In the genomic region with DNA sequence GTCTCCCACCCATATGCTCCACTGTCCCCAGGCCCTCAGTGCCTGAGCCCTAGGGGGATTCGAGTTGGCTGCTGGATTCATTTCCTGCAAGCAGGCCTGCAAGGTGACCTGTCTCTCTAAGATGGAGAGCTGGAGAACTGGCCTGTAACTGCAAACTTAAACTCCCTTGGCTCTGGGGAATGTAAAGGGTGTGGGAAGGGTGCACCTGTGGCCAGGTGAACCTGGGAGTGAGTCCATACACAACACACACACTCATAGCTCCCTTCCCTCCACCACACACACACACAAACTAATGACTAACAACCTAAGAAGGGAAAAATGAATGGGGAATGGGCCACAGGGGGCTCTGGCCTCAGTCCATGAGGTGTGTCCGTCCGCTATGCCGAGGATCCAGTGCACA, we compare ENCODE assay signal across 27 cellular contexts. TPM values are rescaled to one million over a fixed set of nuclear protein-coding genes. Genes with fewer than 3 reads are reported as not detected.
DNase-seq lines count a peak whose midpoint lies in the region; ATAC-seq, FAIRE-seq and TF ChIP-seq lines count a peak whose summit lies in the region.
"Had no signal": no experiment of that assay in that cellular context is flagged by ENCODE, and none has a peak within 500 bp of the region (broad histone marks: within the 10 kb centered on the region; RNA-seq: fewer than 3 reads in every experiment).

No MANE protein-coding gene starts in this region.

- no peaks in the 10 kb centered on the region for H3K4me1 ChIP-seq in PC-9 (replicated peaks; ENCODE audit: insufficient read depth)
- peaks cover 5 to 14% of the 10 kb centered on the region in 2 experiments; a peak in 3 of 5 replicates for H3K4me1 ChIP-seq in K562 (replicated peaks in 1 of 2; ENCODE audit: control insufficient read depth in 2 of 2, insufficient read depth in 2 of 2, low read length in 2 of 2)
- H3K4me1 ChIP-seq in heart left ventricle, result peaks cover 0 to 11% (median 0%) of the 10 kb centered on the region in 12 donors

- no peaks in the 10 kb centered on the region for H3K27me3 ChIP-seq in PC-9 (ENCODE audit: insufficient read depth, low read depth)
- H3K27me3 ChIP-seq in K562 (ENCODE audit: control insufficient read depth in 2 of 2, insufficient read depth in 2 of 2, low read length in 2 of 2), result no peaks in the 10 kb centered on the region
- no peaks in the 10 kb centered on the region for H3K27me3 ChIP-seq in heart left ventricle
- H3K27me3 ChIP-seq: BLaER1 treated with 17β-estradiol and CSF1 and Interleukin-3, amounts not matched to agents 10 nM and 100 nM had no signal

- H3K9me3 Mint-ChIP-seq in activated CD8-positive, alpha-beta T cell treated with anti-CD3 and anti-CD28 coated beads, Interleukin-2, amount 10 ng/mL, durations not matched to agents 7 days and 5 days (ENCODE audit: insufficient read depth), result no peaks in the 10 kb centered on the region
- H3K9me3 Mint-ChIP-seq in activated CD8-positive, alpha-beta T cell treated with anti-CD3 and anti-CD28 coated beads for 36 hours, result no peaks in the 10 kb centered on the region
- H3K9me3 Mint-ChIP-seq: CD8-positive, alpha-beta T cell; HFFc6 had no signal

- no peak for TF ChIP-seq EP300 in K562 (IDR thresholded peaks at IDR 0.05; ENCODE audit: low read length)

- no peak for TF ChIP-seq RAD21 in K562 (CRISPR knock-in tag; conservative IDR thresholded peaks at IDR 0.05 in 1 of 2, IDR thresholded peaks at IDR 0.05 in 1 of 2)

- no peak for FAIRE-seq in K562 (lab: Jason Lieb, UNC)
- FAIRE-seq: GM19239 had no signal

- H4K20me1 ChIP-seq in PC-9 (ENCODE audit: insufficient read depth) (no peaks in the 10 kb centered on the region), K562 (replicated peaks; ENCODE audit: control insufficient read depth, insufficient read depth, low read length) (no peaks in the 10 kb centered on the region)

- H3K36me3 ChIP-seq in PC-9 (ENCODE audit: low read depth) (no peaks in the 10 kb centered on the region), K562 (ENCODE audit: control insufficient read depth, insufficient read depth, low read length) (no peaks in the 10 kb centered on the region), heart left ventricle (peaks cover 0 to 100% (median 76%) of the 10 kb centered on the region in 9 donors)

- H3K9me3 ChIP-seq in PC-9 (ENCODE audit: insufficient read depth, low read depth), result no peaks in the 10 kb centered on the region
- no peaks in the 10 kb centered on the region for H3K9me3 ChIP-seq in K562 (replicated peaks; ENCODE audit: control insufficient read depth, insufficient read depth, low read depth, low read length)
- no peaks in the 10 kb centered on the region for H3K9me3 ChIP-seq in heart left ventricle
- H3K9me3 ChIP-seq: BLaER1 treated with 17β-estradiol and CSF1 and Interleukin-3, amounts not matched to agents 10 nM and 100 nM had no signal

- no peak for DNase-seq in activated CD8-positive, alpha-beta T cell treated with anti-CD3 and anti-CD28 coated beads, Interleukin-2, amount 10 ng/mL, durations not matched to agents 7 days and 5 days
- no peak for DNase-seq in activated CD8-positive, alpha-beta T cell treated with anti-CD3 and anti-CD28 coated beads for 36 hours
- DNase-seq in PC-9 (no peak), K562 (ENCODE audit: extremely low read depth in 1 of 4, low spot score in 3 of 4) (no peak), posterior vena cava (ENCODE audit: low spot score) (peak; percentile 15), heart left ventricle (no peak), ureter (ENCODE audit: low spot score) (no peak)
- DNase-seq: CD8-positive, alpha-beta T cell; DMS53; GDM1; H7; HFFc6; MV-4-11; NCI-H1105 treated with DMSO at 0.1 percent for 48 hours; NCI-H2081; NCI-H2171; NCI-H345; NCI-H524 treated with DMSO at 0.1 percent for 48 hours; NCI-H82; Right ventricle myocardium superior had no signal

- H3K36me3 Mint-ChIP-seq in activated CD8-positive, alpha-beta T cell treated with anti-CD3 and anti-CD28 coated beads, Interleukin-2, amount 10 ng/mL, durations not matched to agents 7 days and 5 days (ENCODE audit: low read depth), result peaks cover 79% of the 10 kb centered on the region
- peaks cover 48% of the 10 kb centered on the region for H3K36me3 Mint-ChIP-seq in activated CD8-positive, alpha-beta T cell treated with anti-CD3 and anti-CD28 coated beads for 36 hours (ENCODE audit: low read depth)

- no peak overlapping the region for H3K4me3 Mint-ChIP-seq in activated CD8-positive, alpha-beta T cell treated with anti-CD3 and anti-CD28 coated beads, Interleukin-2, amount 10 ng/mL, durations not matched to agents 7 days and 5 days
- H3K4me3 Mint-ChIP-seq in activated CD8-positive, alpha-beta T cell treated with anti-CD3 and anti-CD28 coated beads for 36 hours, result no peak overlapping the region
- H3K4me3 Mint-ChIP-seq: CD8-positive, alpha-beta T cell; HFFc6 had no signal

- H3K4me1 Mint-ChIP-seq in activated CD8-positive, alpha-beta T cell treated with anti-CD3 and anti-CD28 coated beads, Interleukin-2, amount 10 ng/mL, durations not matched to agents 7 days and 5 days (ENCODE audit: low read depth), result peaks cover 16% of the 10 kb centered on the region
- H3K4me1 Mint-ChIP-seq in activated CD8-positive, alpha-beta T cell treated with anti-CD3 and anti-CD28 coated beads for 36 hours (ENCODE audit: low read depth), result peaks cover 18% of the 10 kb centered on the region

- no peak for TF ChIP-seq CTCF in activated CD8-positive, alpha-beta T cell treated with anti-CD3 and anti-CD28 coated beads for 36 hours (IDR thresholded peaks at IDR 0.05)
- TF ChIP-seq CTCF in PC-9 (conservative IDR thresholded peaks at IDR 0.05) (no peak), K562 (IDR thresholded peaks at IDR 0.05 in 2 of 3, conservative IDR thresholded peaks at IDR 0.05 in 1 of 3; ENCODE audit: insufficient read depth in 2 of 3, low read depth in 1 of 3, low read length in 3 of 3) (no peak), heart left ventricle (IDR thresholded peaks at IDR 0.05) (no peak)

- H3K9me1 ChIP-seq in K562 (ENCODE audit: control insufficient read depth, insufficient read depth, low read length), result no peaks in the 10 kb centered on the region

- TF ChIP-seq POLR2A in K562 (conservative IDR thresholded peaks at IDR 0.05) (no peak), heart left ventricle (IDR thresholded peaks at IDR 0.05) (no peak)

- no peak overlapping the region for H3K4me2 ChIP-seq in PC-9
- H3K4me2 ChIP-seq in K562 (ENCODE audit: insufficient read depth, low read length), result no peak overlapping the region
- H3K4me2 ChIP-seq: BLaER1 treated with 17β-estradiol and CSF1 and Interleukin-3, amounts not matched to agents 10 nM and 100 nM had no signal

- H3K4me3 ChIP-seq in PC-9 (no peak overlapping the region), K562 (no peak overlapping the region), heart left ventricle (no peak overlapping the region)
- H3K4me3 ChIP-seq: BLaER1 treated with 17β-estradiol and CSF1 and Interleukin-3, amounts not matched to agents 10 nM and 100 nM had no signal

- 0 out of 4 replicates have a peak overlapping the region, but pooled peaks of 1 of the 2 experiments have one; percentile 1 for H3K9ac ChIP-seq in K562 (ENCODE audit: insufficient read depth in 1 of 2, low read depth in 2 of 2, low read length in 2 of 2)
- H3K9ac ChIP-seq: BLaER1 treated with 17β-estradiol and CSF1 and Interleukin-3, amounts not matched to agents 10 nM and 100 nM had no signal

- WGBS in K562 (ENCODE audit: insufficient coverage, low coverage, missing lambda C conversion rate), result 77% methylated on average over 3 of the region's 4 CpGs
- 90 to 97% (median 94%) methylated on average over 4 of the region's 4 CpGs for WGBS in heart left ventricle, 4 donors

- H2AFZ ChIP-seq in PC-9 (no peak overlapping the region), K562 (ENCODE audit: low read depth, low read length) (no peak overlapping the region)

- H3K27ac ChIP-seq in PC-9, result no peak overlapping the region
- H3K27ac ChIP-seq in K562 (ENCODE audit: extremely low read depth, low read depth, low read length), result no peak overlapping the region
- no peak overlapping the region for H3K27ac ChIP-seq in heart left ventricle
- H3K27ac ChIP-seq: 22Rv1; BLaER1 treated with 17β-estradiol and CSF1 and Interleukin-3, amounts not matched to agents 10 nM and 100 nM; HL-60 had no signal

- H3K79me2 ChIP-seq in PC-9 (ENCODE audit: low read depth) (no peaks in the 10 kb centered on the region), K562 (ENCODE audit: control insufficient read depth, insufficient read depth, low read length) (no peaks in the 10 kb centered on the region)

- H3K9me2 ChIP-seq in PC-9 (ENCODE audit: insufficient read depth), result no peaks in the 10 kb centered on the region

- H3F3A ChIP-seq in PC-9 (ENCODE audit: insufficient read depth, low read depth), result no peaks in the 10 kb centered on the region

- intact Hi-C loops in activated CD8-positive, alpha-beta T cell treated with anti-CD3 and anti-CD28 coated beads for 36 hours (cut with micrococcal nuclease), result no loop called here
- intact Hi-C loops in PC-9 (cut with micrococcal nuclease; ENCODE audit: unreplicated experiment), result no loop called here
- intact Hi-C loops in K562 (cut with micrococcal nuclease), result no loop called here
- intact Hi-C loops in posterior vena cava (cut with DNase I), result no loop called here
- intact Hi-C loops in heart left ventricle (cut with DNase I), result no loop called here

- CTCF ChIA-PET in activated CD8-positive, alpha-beta T cell treated with anti-CD3 and anti-CD28 coated beads, Interleukin-2, amount 10 ng/mL, durations not matched to agents 7 days and 5 days (lab: Charles Lee), result interaction anchor here (1.8 to 2.2 kb wide), 2 partner anchors 25 to 92 kb away, joined by 5 to 10 read pairs; no protein-coding TSS in a partner anchor
- CTCF ChIA-PET in activated CD8-positive, alpha-beta T cell treated with anti-CD3 and anti-CD28 coated beads for 36 hours (lab: Charles Lee), result interaction anchor here (1.7 to 2.0 kb wide), 2 partner anchors 16 to 93 kb away, joined by 4 to 8 read pairs; partner anchors contain the start of gene UBE2L6
- CTCF ChIA-PET in PC-9 (lab: Charles Lee) (no interaction called here), K562 (lab: Yijun Ruan, JAX; ENCODE audit: low intra/inter-chr PET ratio) (no interaction called here)

- in situ Hi-C loops in K562 (cut with MboI), result no loop called here

- POLR2A ChIA-PET in activated CD8-positive, alpha-beta T cell treated with anti-CD3 and anti-CD28 coated beads, Interleukin-2, amount 10 ng/mL, durations not matched to agents 7 days and 5 days (lab: Charles Lee), result no interaction called here
- POLR2A ChIA-PET in activated CD8-positive, alpha-beta T cell treated with anti-CD3 and anti-CD28 coated beads for 36 hours (lab: Charles Lee), result interaction anchor here (1.4 to 1.5 kb wide), 2 partner anchors 13 to 76 kb away, joined by 3 to 4 read pairs; no protein-coding TSS in a partner anchor
- POLR2A ChIA-PET in PC-9 (lab: Charles Lee; ENCODE audit: unreplicated experiment) (no interaction called here), K562 (lab: Yijun Ruan, JAX) (interaction anchor here (0.6 kb wide), 1 partner anchor 472 kb away, joined by 3 read pairs; the partner anchor contains the start of gene OR9Q1)

- H3K27me3 Mint-ChIP-seq in activated CD8-positive, alpha-beta T cell treated with anti-CD3 and anti-CD28 coated beads, Interleukin-2, amount 10 ng/mL, durations not matched to agents 7 days and 5 days (ENCODE audit: low read depth), result no peaks in the 10 kb centered on the region
- no peaks in the 10 kb centered on the region for H3K27me3 Mint-ChIP-seq in activated CD8-positive, alpha-beta T cell treated with anti-CD3 and anti-CD28 coated beads for 36 hours

- ATAC-seq in activated CD8-positive, alpha-beta T cell treated with anti-CD3 and anti-CD28 coated beads, Interleukin-2, amount 10 ng/mL, durations not matched to agents 7 days and 5 days, result no peak
- no peak for ATAC-seq in activated CD8-positive, alpha-beta T cell treated with anti-CD3 and anti-CD28 coated beads for 36 hours
- ATAC-seq in K562, result no peak
- ATAC-seq in heart left ventricle, result no peak
- no peak for ATAC-seq in HG03439 (IDR thresholded peaks at IDR 0.05; ENCODE audit: unreplicated experiment)
- ATAC-seq: CD8-positive, alpha-beta T cell had no signal

- BruUV-seq in PC-9 (replicated peaks; lab: Mats Ljungman, UMichigan) (TSS peak; percentile 11), K562 (replicated peaks; lab: Mats Ljungman, UMichigan) (TSS peak; percentile 59)

- H3K27ac Mint-ChIP-seq in activated CD8-positive, alpha-beta T cell treated with anti-CD3 and anti-CD28 coated beads, Interleukin-2, amount 10 ng/mL, durations not matched to agents 7 days and 5 days, result peak overlapping the region; percentile 65
- no peak overlapping the region for H3K27ac Mint-ChIP-seq in activated CD8-positive, alpha-beta T cell treated with anti-CD3 and anti-CD28 coated beads for 36 hours
- H3K27ac Mint-ChIP-seq: HFFc6 had no signal

RNA-seq across cellular contexts. Expression of gene SMTNL1, which starts 14.5 kb away (rescaled TPM):
- total RNA-seq in activated CD8-positive, alpha-beta T cell treated with anti-CD3 and anti-CD28 coated beads, Interleukin-2, amount 10 ng/mL, durations not matched to agents 7 days and 5 days, result not detected
- total RNA-seq in activated CD8-positive, alpha-beta T cell treated with anti-CD3 and anti-CD28 coated beads for 36 hours, result not detected
- total RNA-seq in PC-9 (2021) (not detected in 2 replicates), K562 (2014; rRNA removed) (not detected in 2 replicates), K562 (2014; rRNA removed; fragmentation: Illumina TruSeq; extraction: Trizol) (not detected in 2 replicates), K562 (2015; rRNA removed; fragmentation: Illumina TruSeq; extraction: Trizol) (not detected in 2 replicates), K562 (2021) (not detected in 2 replicates), posterior vena cava (not detected), heart left ventricle (not detected), ureter (not detected)
- not detected in 2 replicates for total RNA-seq in K562 (2011; cell fraction: chromatin; rRNA removed; ENCODE audit: low replicate concordance)
- not detected in 2 replicates for total RNA-seq in K562 (2011; cell fraction: nucleolus; rRNA removed)
- total RNA-seq in K562 (2011; cell fraction: nucleoplasm; rRNA removed), result not detected in 2 replicates
- polyA plus RNA-seq in K562 (2011; rRNA removed) (not detected in 2 replicates), K562 (2014; fragmentation: Illumina TruSeq; extraction: Trizol) (not detected in 2 replicates), K562 (2014; fragmentation: Nextera tagmentation; extraction: Ambion mirVana) (not detected), K562 (2014; rRNA removed) (not detected in 2 replicates), heart left ventricle (not detected)
- polyA plus RNA-seq in K562 (2011; cell fraction: cytosol; rRNA removed), result not detected in 2 replicates
- not detected in 2 replicates for polyA plus RNA-seq in K562 (2011; cell fraction: nucleus; rRNA removed)
- polyA plus RNA-seq in K562 (2012), result 0.30 TPM in 1 of 2 replicates, not detected in the other
- polyA minus RNA-seq in K562 (2011; rRNA and poly(A)+ RNA removed), result not detected in 2 replicates
- not detected in 2 replicates for polyA minus RNA-seq in K562 (2011; cell fraction: cytosol; rRNA and poly(A)+ RNA removed)
- polyA minus RNA-seq in K562 (2011; cell fraction: nucleus; rRNA and poly(A)+ RNA removed), result not detected in 2 replicates
- total RNA-seq: CD8-positive, alpha-beta T cell; H7; HFFc6; HT1080; M059J; Right ventricle myocardium superior had no signal

RNA-seq across cellular contexts. Expression of gene UBE2L6, which starts 15.5 kb away (rescaled TPM):
- total RNA-seq in activated CD8-positive, alpha-beta T cell treated with anti-CD3 and anti-CD28 coated beads, Interleukin-2, amount 10 ng/mL, durations not matched to agents 7 days and 5 days, result 100 to 1,000 TPM; 222 to 232 TPM
- total RNA-seq in activated CD8-positive, alpha-beta T cell treated with anti-CD3 and anti-CD28 coated beads for 36 hours, result 100 to 1,000 TPM; 148 to 159 TPM
- 121 and 122 TPM in 2 replicates for total RNA-seq in PC-9 (2021)
- 2.0 and 3.5 TPM in 2 replicates for total RNA-seq in K562 (2011; cell fraction: chromatin; rRNA removed; ENCODE audit: low replicate concordance)
- total RNA-seq in K562 (2011; cell fraction: nucleolus; rRNA removed), result 1.8 and 2.6 TPM in 2 replicates
- total RNA-seq in K562 (2011; cell fraction: nucleoplasm; rRNA removed), result 2.4 and 3.6 TPM in 2 replicates
- 7.7 and 11.8 TPM in 2 replicates for total RNA-seq in K562 (2014; rRNA removed)
- 6.4 and 7.9 TPM in 2 replicates for total RNA-seq in K562 (2014; rRNA removed; fragmentation: Illumina TruSeq; extraction: Trizol)
- 9.1 and 10.9 TPM in 2 replicates for total RNA-seq in K562 (2015; rRNA removed; fragmentation: Illumina TruSeq; extraction: Trizol)
- 9.7 and 9.8 TPM in 2 replicates for total RNA-seq in K562 (2021)
- 5.4 and 5.9 TPM in 2 replicates for polyA plus RNA-seq in K562 (2011; rRNA removed)
- 11.2 and 16.3 TPM in 2 replicates for polyA plus RNA-seq in K562 (2011; cell fraction: cytosol; rRNA removed)
- 2.8 and 4.5 TPM in 2 replicates for polyA plus RNA-seq in K562 (2011; cell fraction: nucleus; rRNA removed)
- 33.5 and 84.9 TPM in 2 replicates for polyA plus RNA-seq in K562 (2012)
- polyA plus RNA-seq in K562 (2014; fragmentation: Illumina TruSeq; extraction: Trizol), result 13.2 and 15.7 TPM in 2 replicates
- 10 to 100 TPM; 21.5 to 24.9 TPM for polyA plus RNA-seq in K562 (2014; fragmentation: Nextera tagmentation; extraction: Ambion mirVana)
- 9.8 and 11.1 TPM in 2 replicates for polyA plus RNA-seq in K562 (2014; rRNA removed)
- polyA minus RNA-seq in K562 (2011; rRNA and poly(A)+ RNA removed), result 5.3 and 6.6 TPM in 2 replicates
- polyA minus RNA-seq in K562 (2011; cell fraction: cytosol; rRNA and poly(A)+ RNA removed), result 3.4 TPM in 2 replicates
- polyA minus RNA-seq in K562 (2011; cell fraction: nucleus; rRNA and poly(A)+ RNA removed), result 1.1 and 2.6 TPM in 2 replicates
- 10 to 100 TPM; 50.3 to 56.9 TPM for total RNA-seq in posterior vena cava
- 100 to 1,000 TPM in 1 of 9 donors, 10 to 100 TPM in 8; 11.2 to 175 (median 14.5) TPM for total RNA-seq in heart left ventricle
- 10 to 100 TPM; 10.2 to 16.4 TPM for polyA plus RNA-seq in heart left ventricle
- total RNA-seq in ureter, result 83.1 TPM

RNA-seq across cellular contexts. Expression of gene TIMM10, which starts 21.4 kb away (rescaled TPM):
- total RNA-seq in activated CD8-positive, alpha-beta T cell treated with anti-CD3 and anti-CD28 coated beads, Interleukin-2, amount 10 ng/mL, durations not matched to agents 7 days and 5 days, result 10 to 100 TPM; 65.4 to 65.8 TPM
- 10 to 100 TPM; 75.2 to 84.2 TPM for total RNA-seq in activated CD8-positive, alpha-beta T cell treated with anti-CD3 and anti-CD28 coated beads for 36 hours
- total RNA-seq in PC-9 (2021) (90.2 and 94.7 TPM in 2 replicates), K562 (2014; rRNA removed) (172 and 189 TPM in 2 replicates), K562 (2014; rRNA removed; fragmentation: Illumina TruSeq; extraction: Trizol) (86.1 and 109 TPM in 2 replicates), K562 (2015; rRNA removed; fragmentation: Illumina TruSeq; extraction: Trizol) (119 and 130 TPM in 2 replicates), K562 (2021) (159 and 166 TPM in 2 replicates), posterior vena cava (10 to 100 TPM; 31.8 to 38.1 TPM), heart left ventricle (10 to 100 TPM; 36.6 to 81.5 (median 46.4) TPM), ureter (50.5 TPM)
- 16.6 and 31.9 TPM in 2 replicates for total RNA-seq in K562 (2011; cell fraction: chromatin; rRNA removed; ENCODE audit: low replicate concordance)
- total RNA-seq in K562 (2011; cell fraction: nucleolus; rRNA removed), result 45.1 and 48.4 TPM in 2 replicates
- total RNA-seq in K562 (2011; cell fraction: nucleoplasm; rRNA removed), result 37.1 and 40.2 TPM in 2 replicates
- polyA plus RNA-seq in K562 (2011; rRNA removed) (133 and 155 TPM in 2 replicates), K562 (2014; fragmentation: Illumina TruSeq; extraction: Trizol) (158 and 183 TPM in 2 replicates), K562 (2014; fragmentation: Nextera tagmentation; extraction: Ambion mirVana) (100 to 1,000 TPM; 493 to 553 TPM), K562 (2014; rRNA removed) (199 and 222 TPM in 2 replicates), heart left ventricle (100 to 1,000 TPM in 1 of 2 donors, 10 to 100 TPM in 1; 42.0 to 135 TPM)
- polyA plus RNA-seq in K562 (2011; cell fraction: cytosol; rRNA removed), result 183 and 188 TPM in 2 replicates
- 68.3 and 76.8 TPM in 2 replicates for polyA plus RNA-seq in K562 (2011; cell fraction: nucleus; rRNA removed)
- 64.2 and 162 TPM in 2 replicates for polyA plus RNA-seq in K562 (2012)
- polyA minus RNA-seq in K562 (2011; rRNA and poly(A)+ RNA removed), result 67.5 and 72.6 TPM in 2 replicates
- polyA minus RNA-seq in K562 (2011; cell fraction: cytosol; rRNA and poly(A)+ RNA removed), result 17.3 and 37.4 TPM in 2 replicates
- polyA minus RNA-seq in K562 (2011; cell fraction: nucleus; rRNA and poly(A)+ RNA removed), result 13.5 and 21.9 TPM in 2 replicates

RNA-seq across cellular contexts. Expression of gene SLC43A1, which starts 36.4 kb away (rescaled TPM):
- 10 to 100 TPM; 26.4 to 28.4 TPM for total RNA-seq in activated CD8-positive, alpha-beta T cell treated with anti-CD3 and anti-CD28 coated beads, Interleukin-2, amount 10 ng/mL, durations not matched to agents 7 days and 5 days
- total RNA-seq in activated CD8-positive, alpha-beta T cell treated with anti-CD3 and anti-CD28 coated beads for 36 hours, result 10 to 100 TPM; 32.1 to 34.0 TPM
- 3.2 and 4.0 TPM in 2 replicates for total RNA-seq in PC-9 (2021)
- 70.0 and 187 TPM in 2 replicates for total RNA-seq in K562 (2011; cell fraction: chromatin; rRNA removed; ENCODE audit: low replicate concordance)
- 140 and 142 TPM in 2 replicates for total RNA-seq in K562 (2011; cell fraction: nucleolus; rRNA removed)
- total RNA-seq in K562 (2011; cell fraction: nucleoplasm; rRNA removed), result 97.5 and 106 TPM in 2 replicates
- total RNA-seq in K562 (2014; rRNA removed), result 32.0 and 36.4 TPM in 2 replicates
- total RNA-seq in K562 (2014; rRNA removed; fragmentation: Illumina TruSeq; extraction: Trizol), result 14.8 and 17.3 TPM in 2 replicates
- total RNA-seq in K562 (2015; rRNA removed; fragmentation: Illumina TruSeq; extraction: Trizol), result 16.1 and 17.8 TPM in 2 replicates
- total RNA-seq in K562 (2021), result 41.8 and 42.9 TPM in 2 replicates
- 24.6 and 30.6 TPM in 2 replicates for polyA plus RNA-seq in K562 (2011; rRNA removed)
- polyA plus RNA-seq in K562 (2011; cell fraction: cytosol; rRNA removed), result 32.9 and 51.5 TPM in 2 replicates
- polyA plus RNA-seq in K562 (2011; cell fraction: nucleus; rRNA removed), result 72.6 and 94.2 TPM in 2 replicates
- 24.9 and 86.3 TPM in 2 replicates for polyA plus RNA-seq in K562 (2012)
- 33.4 and 37.3 TPM in 2 replicates for polyA plus RNA-seq in K562 (2014; fragmentation: Illumina TruSeq; extraction: Trizol)
- polyA plus RNA-seq in K562 (2014; fragmentation: Nextera tagmentation; extraction: Ambion mirVana), result 1 to 10 TPM; 2.6 to 3.8 TPM
- 29.9 and 30.6 TPM in 2 replicates for polyA plus RNA-seq in K562 (2014; rRNA removed)
- polyA minus RNA-seq in K562 (2011; rRNA and poly(A)+ RNA removed), result 23.7 and 32.9 TPM in 2 replicates
- polyA minus RNA-seq in K562 (2011; cell fraction: cytosol; rRNA and poly(A)+ RNA removed), result 24.3 and 29.1 TPM in 2 replicates
- 38.5 and 48.2 TPM in 2 replicates for polyA minus RNA-seq in K562 (2011; cell fraction: nucleus; rRNA and poly(A)+ RNA removed)
- total RNA-seq in posterior vena cava, result 10 to 100 TPM in 1 of 2 donors, 1 to 10 TPM in 1; 8.1 to 11.5 TPM
- total RNA-seq in heart left ventricle, result 10 to 100 TPM in 1 of 9 donors, 1 to 10 TPM in 8; 2.7 to 12.3 (median 5.4) TPM
- 1 to 10 TPM; 6.6 TPM for polyA plus RNA-seq in heart left ventricle
- total RNA-seq in ureter, result 10.4 TPM

RNA-seq across cellular contexts. Expression of gene SERPING1, which starts 45.5 kb away (rescaled TPM):
- not detected for total RNA-seq in activated CD8-positive, alpha-beta T cell treated with anti-CD3 and anti-CD28 coated beads, Interleukin-2, amount 10 ng/mL, durations not matched to agents 7 days and 5 days
- total RNA-seq in activated CD8-positive, alpha-beta T cell treated with anti-CD3 and anti-CD28 coated beads for 36 hours, result not detected
- total RNA-seq in PC-9 (2021) (3.1 TPM in 2 replicates), K562 (2014; rRNA removed) (not detected in 2 replicates), K562 (2014; rRNA removed; fragmentation: Illumina TruSeq; extraction: Trizol) (not detected in 2 replicates), K562 (2015; rRNA removed; fragmentation: Illumina TruSeq; extraction: Trizol) (0.14 TPM in 1 of 2 replicates, not detected in the other), K562 (2021) (0.94 and 1.00 TPM in 2 replicates), posterior vena cava (100 to 1,000 TPM; 501 to 774 TPM), heart left ventricle (100 to 1,000 TPM in 4 of 9 donors, 10 to 100 TPM in 5; 55.5 to 344 (median 87.0) TPM), ureter (302 TPM)
- 0.44 TPM in 1 of 2 replicates, not detected in the other for total RNA-seq in K562 (2011; cell fraction: chromatin; rRNA removed; ENCODE audit: low replicate concordance)
- 0.33 TPM in 1 of 2 replicates, not detected in the other for total RNA-seq in K562 (2011; cell fraction: nucleolus; rRNA removed)
- 0.37 and 0.46 TPM in 2 replicates for total RNA-seq in K562 (2011; cell fraction: nucleoplasm; rRNA removed)
- polyA plus RNA-seq in K562 (2011; rRNA removed) (0.10 and 0.31 TPM in 2 replicates), K562 (2014; fragmentation: Illumina TruSeq; extraction: Trizol) (0.08 and 0.31 TPM in 2 replicates), K562 (2014; fragmentation: Nextera tagmentation; extraction: Ambion mirVana) (under 1 TPM; 0.21 to 0.30 TPM), K562 (2014; rRNA removed) (0.20 and 0.55 TPM in 2 replicates), heart left ventricle (100 to 1,000 TPM in 1 of 2 donors, 10 to 100 TPM in 1; 80.6 to 121 TPM)
- polyA plus RNA-seq in K562 (2011; cell fraction: cytosol; rRNA removed), result 0.37 and 0.40 TPM in 2 replicates
- polyA plus RNA-seq in K562 (2011; cell fraction: nucleus; rRNA removed), result 0.18 and 0.48 TPM in 2 replicates
- 0.30 and 1.2 TPM in 2 replicates for polyA plus RNA-seq in K562 (2012)
- not detected in 2 replicates for polyA minus RNA-seq in K562 (2011; rRNA and poly(A)+ RNA removed)
- polyA minus RNA-seq in K562 (2011; cell fraction: cytosol; rRNA and poly(A)+ RNA removed), result not detected in 2 replicates
- 0.13 TPM in 1 of 2 replicates, not detected in the other for polyA minus RNA-seq in K562 (2011; cell fraction: nucleus; rRNA and poly(A)+ RNA removed)
- total RNA-seq: CD8-positive, alpha-beta T cell; HT1080 had no signal

Comparison
In these comparisons a context has a peak if more than half of its experiments do, and no peak if none do; other contexts are left out.
1. POLR2A ChIA-PET loops: an anchor here in activated CD8-positive, alpha-beta T cell treated with anti-CD3 and anti-CD28 coated beads for 36 hours (1.4 to 1.5 kb wide) and K562 (0.6 kb wide); none called in activated CD8-positive, alpha-beta T cell treated with anti-CD3 and anti-CD28 coated beads, Interleukin-2, amount 10 ng/mL, durations not matched to agents 7 days and 5 days and PC-9.
2. CTCF ChIA-PET loops: an anchor here in activated CD8-positive, alpha-beta T cell treated with anti-CD3 and anti-CD28 coated beads, Interleukin-2, amount 10 ng/mL, durations not matched to agents 7 days and 5 days (1.8 to 2.2 kb wide) and activated CD8-positive, alpha-beta T cell treated with anti-CD3 and anti-CD28 coated beads for 36 hours (1.7 to 2.0 kb wide); none called in PC-9 and K562.